ENCODE assay signal across 9 cellular contexts in genomic region chr2:205025580-205026240, GRCh38.
DNase-seq lines count a peak whose midpoint lies in the region; ATAC-seq and TF ChIP-seq lines count a peak whose summit lies in the region.
"Had no signal": no experiment of that assay in that cellular context is flagged by ENCODE, and none has a peak within 500 bp of the region (broad histone marks: within the 10 kb centered on the region; RNA-seq: fewer than 3 reads in every experiment).

No MANE protein-coding gene starts in this region.

- H3K9me3 ChIP-seq in suprapubic skin: no peaks in the 10 kb centered on the region

- DNase-seq in NCI-H1092 treated with DMSO at 0.1 percent for 48 hours (lab: John Stamatoyannopoulos, UW) (peak; percentile 4), NCI-H1092 (lab: John Stamatoyannopoulos, UW) (no peak), left cardiac atrium (no peak), suprapubic skin (ENCODE audit: low spot score in 2 of 2) (no peak), GM20000 (ENCODE audit: low spot score) (no peak), occipital lobe (lab: John Stamatoyannopoulos, UW) (no peak)
- DNase-seq: NCI-H524 treated with DMSO at 0.1 percent for 48 hours had no signal

- 76% methylated on average over 11 of the region's 11 CpGs for WGBS in suprapubic skin

- H3K9me3 Mint-ChIP-seq in activated T-helper 17 cell treated with anti-CD3 and anti-CD28 coated beads, Interleukin-2, amount 50 U/mL, for 72 hours: no peaks in the 10 kb centered on the region

- H3K27ac ChIP-seq in suprapubic skin: peak overlapping the region; percentile 5

- H3K27me3 ChIP-seq in suprapubic skin: no peaks in the 10 kb centered on the region

- H3K4me3 Mint-ChIP-seq in activated T-helper 17 cell treated with anti-CD3 and anti-CD28 coated beads, Interleukin-2, amount 50 U/mL, for 72 hours: peak overlapping the region; percentile 22

- no peak for TF ChIP-seq POLR2A in suprapubic skin (IDR thresholded peaks at IDR 0.05)

- peaks cover 12% of the 10 kb centered on the region for H3K4me1 Mint-ChIP-seq in activated T-helper 17 cell treated with anti-CD3 and anti-CD28 coated beads, Interleukin-2, amount 50 U/mL, for 72 hours

- no peak for TF ChIP-seq EP300 in suprapubic skin (IDR thresholded peaks at IDR 0.05)

- H3K4me3 ChIP-seq in suprapubic skin: no peak overlapping the region

- H3K36me3 ChIP-seq in suprapubic skin: no peaks in the 10 kb centered on the region

- H3K4me1 ChIP-seq in suprapubic skin: peaks cover 14% of the 10 kb centered on the region

- TF ChIP-seq CTCF in suprapubic skin (IDR thresholded peaks at IDR 0.05): no peak
- TF ChIP-seq CTCF in GM20000 (IDR thresholded peaks at IDR 0.05; ENCODE audit: extremely low read depth, missing control alignments): no peak

- no peaks in the 10 kb centered on the region for H3K27me3 Mint-ChIP-seq in activated T-helper 17 cell treated with anti-CD3 and anti-CD28 coated beads, Interleukin-2, amount 50 U/mL, for 72 hours

- no peaks in the 10 kb centered on the region for H3K36me3 Mint-ChIP-seq in activated T-helper 17 cell treated with anti-CD3 and anti-CD28 coated beads, Interleukin-2, amount 50 U/mL, for 72 hours (ENCODE audit: low read depth)

- intact Hi-C loops in left cardiac atrium (cut with DNase I): no loop called here

- ATAC-seq in activated T-helper 17 cell treated with anti-CD3 and anti-CD28 coated beads, Interleukin-2, amount 50 U/mL, for 72 hours (replicated peaks): no peak
- ATAC-seq in left cardiac atrium: peak; percentile 15 to 37
- no peak for ATAC-seq in activated CD4-positive, CD25-positive, alpha-beta regulatory T cell treated with anti-CD3 and anti-CD28 coated beads, Interleukin-2, amount 50 U/mL, for 24 hours

- peak overlapping the region; percentile 2 for H3K27ac Mint-ChIP-seq in activated T-helper 17 cell treated with anti-CD3 and anti-CD28 coated beads, Interleukin-2, amount 50 U/mL, for 72 hours

Comparison
In these comparisons a context has a peak if more than half of its experiments do, and no peak if none do; other contexts are left out.
1. ATAC-seq: peak in left cardiac atrium (2 of 2); none in activated T-helper 17 cell treated with anti-CD3 and anti-CD28 coated beads, Interleukin-2, amount 50 U/mL, for 72 hours (single experiment) and activated CD4-positive, CD25-positive, alpha-beta regulatory T cell treated with anti-CD3 and anti-CD28 coated beads, Interleukin-2, amount 50 U/mL, for 24 hours (0 of 2).